25 cellular contexts compared by ENCODE assay signal in the genomic region with DNA sequence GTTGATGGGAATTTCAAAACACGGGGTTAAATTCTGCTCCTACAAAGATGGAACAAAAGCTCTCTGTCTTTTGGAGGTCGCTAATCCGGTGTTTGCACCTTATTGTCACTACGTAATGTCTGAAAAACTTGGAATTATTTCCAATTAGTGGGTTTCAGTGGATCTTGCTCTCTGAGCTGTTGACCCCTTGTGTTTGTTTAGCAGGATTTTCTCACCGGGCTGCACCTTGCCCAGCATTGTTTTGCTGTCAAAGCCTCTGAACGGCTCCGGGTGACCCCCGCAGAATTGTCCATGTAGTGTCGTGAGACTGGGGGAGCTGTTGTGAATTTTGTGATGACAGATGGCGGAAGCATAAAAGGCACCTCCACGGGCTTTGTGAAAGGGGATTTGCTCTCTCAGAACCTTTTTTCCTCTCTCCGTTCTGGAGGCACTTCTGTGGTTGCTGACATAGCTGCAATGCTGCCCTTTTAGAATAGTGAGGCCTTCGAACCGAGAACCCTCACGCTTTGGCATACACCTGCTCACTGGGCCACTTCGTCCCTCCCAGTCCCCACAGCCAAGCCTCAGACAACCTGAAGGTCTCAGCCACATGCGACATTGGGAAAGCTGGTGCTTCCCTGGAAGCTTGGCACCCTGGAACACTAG.
"Had no signal": no experiment of that assay in that cellular context is flagged by ENCODE, and none has a peak within 500 bp of the region (broad histone marks: within the 10 kb centered on the region; RNA-seq: fewer than 3 reads in every experiment).

No MANE protein-coding gene starts in this region.

- H3K9me3 ChIP-seq: body of pancreas, tibial artery had no signal

- H3K36me3 ChIP-seq: cardiac muscle cell, tibial artery had no signal

- H3K4me1 ChIP-seq: body of pancreas, foreskin keratinocyte, parathyroid adenoma, tibial artery had no signal

- H2AFZ ChIP-seq: parathyroid adenoma had no signal

- H3K36me3 Mint-ChIP-seq: activated naive CD4-positive, alpha-beta T cell treated with anti-CD3 and anti-CD28 coated beads, Interleukin-2, amount 50 U/mL, for 24 hours; natural killer cell had no signal

- H3K27me3 ChIP-seq: body of pancreas had no signal

- FAIRE-seq: islet of Langerhans had no signal

- ATAC-seq: body of pancreas; foreskin keratinocyte; left ventricle myocardium superior; natural killer cell; stimulated activated naive CD8-positive, alpha-beta T cell treated with anti-CD3 and anti-CD28 coated beads, Interleukin-15, amount 100 ng/mL, for 72 hours had no signal

- H3K9ac ChIP-seq: parathyroid adenoma had no signal

- H3K4me3 ChIP-seq: body of pancreas, cardiac muscle cell, tibial artery had no signal

- H3K27ac ChIP-seq: body of pancreas, cardiac muscle cell, foreskin keratinocyte, parathyroid adenoma, tibial artery had no signal

- H3K4me3 Mint-ChIP-seq: activated naive CD4-positive, alpha-beta T cell treated with anti-CD3 and anti-CD28 coated beads, Interleukin-2, amount 50 U/mL, for 24 hours; activated T-helper 1 cell treated with anti-CD3 and anti-CD28 coated beads, Interleukin-12 subunit alpha, Interleukin-12 subunit beta, Interleukin-2, Interleukin-4 antibody, amounts not matched to agents 30 ng/mL and 10 ng/mL and 1 ng/mL, durations not matched to agents 14 hours and 24 hours and 36 hours; natural killer cell; stimulated activated naive CD8-positive, alpha-beta T cell treated with anti-CD3 and anti-CD28 coated beads, Interleukin-15, amount 100 ng/mL, for 72 hours; T-helper 1 cell treated with Interleukin-12 subunit alpha and Interleukin-12 subunit beta and Interleukin-4 antibody, amounts not matched to agents 30 μg/mL and 1 μg/mL, for 36 hours had no signal

- H3K27ac Mint-ChIP-seq: activated naive CD4-positive, alpha-beta T cell treated with anti-CD3 and anti-CD28 coated beads, Interleukin-2, amount 50 U/mL, for 24 hours; activated T-helper 1 cell treated with anti-CD3 and anti-CD28 coated beads, Interleukin-12 subunit alpha, Interleukin-12 subunit beta, Interleukin-2, Interleukin-4 antibody, amounts not matched to agents 30 ng/mL and 10 ng/mL and 1 ng/mL, durations not matched to agents 14 hours and 24 hours and 36 hours; natural killer cell; T-helper 1 cell treated with Interleukin-12 subunit alpha and Interleukin-12 subunit beta and Interleukin-4 antibody, amounts not matched to agents 30 μg/mL and 1 μg/mL, for 36 hours had no signal

- H3K79me2 ChIP-seq: parathyroid adenoma had no signal

- DNase-seq: activated CD4-positive, alpha-beta T cell treated with anti-CD3 and anti-CD28 coated beads for 4 hours; activated CD4-positive, CD25-positive, alpha-beta regulatory T cell; activated gamma-delta T cell; anterior cingulate cortex; body of pancreas; effector CD4-positive, alpha-beta T cell; erythroblast; foreskin keratinocyte; glutamatergic neuron; hippocampal formation; left ventricle myocardium superior; mammary epithelial cell; midbrain; natural killer cell; nucleus accumbens; stimulated activated CD4-positive, alpha-beta T cell treated with anti-CD3 and anti-CD28 coated beads, Interleukin-12 subunit alpha, Interleukin-12 subunit beta, amount 100 ng/mL, for 4 hours; stimulated activated CD4-positive, alpha-beta T cell treated with anti-CD3 and anti-CD28 coated beads, Interleukin-4, amount 100 ng/mL, for 4 hours; stimulated activated naive CD8-positive, alpha-beta T cell treated with anti-CD3 and anti-CD28 coated beads, Interleukin-15, amount 100 ng/mL, for 72 hours; tibial artery had no signal

- H3K9me3 Mint-ChIP-seq: activated naive CD4-positive, alpha-beta T cell treated with anti-CD3 and anti-CD28 coated beads, Interleukin-2, amount 50 U/mL, for 24 hours; activated T-helper 1 cell treated with anti-CD3 and anti-CD28 coated beads, Interleukin-12 subunit alpha, Interleukin-12 subunit beta, Interleukin-2, Interleukin-4 antibody, amounts not matched to agents 30 ng/mL and 10 ng/mL and 1 ng/mL, durations not matched to agents 14 hours and 24 hours and 36 hours; natural killer cell; T-helper 1 cell treated with Interleukin-12 subunit alpha and Interleukin-12 subunit beta and Interleukin-4 antibody, amounts not matched to agents 30 μg/mL and 1 μg/mL, for 36 hours had no signal
